In the genomic region with DNA sequence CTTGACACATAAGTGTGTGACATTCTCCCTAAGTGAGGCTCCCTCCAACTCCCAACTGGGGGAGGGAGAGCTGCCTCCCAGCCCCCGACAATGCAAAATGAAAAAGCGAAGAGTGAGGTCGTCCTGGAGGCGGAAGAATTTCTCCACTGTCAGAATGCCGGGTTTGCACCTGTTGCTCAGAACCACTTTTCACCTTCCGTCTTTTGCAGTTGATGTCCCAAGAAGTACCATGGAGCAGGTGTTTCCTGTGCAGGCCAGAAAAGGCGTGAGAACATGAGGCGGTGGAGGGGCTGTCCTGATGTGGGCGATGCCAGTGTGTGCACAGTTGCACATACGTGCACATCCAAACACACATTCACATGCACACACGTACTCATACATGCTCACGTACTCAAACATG, we compare ENCODE assay signal across 14 cellular contexts.
A peak's percentile ranks its signal among the peaks of the same experiment; 100 is the strongest.
DNase-seq lines count a peak whose midpoint lies in the region; ATAC-seq lines count a peak whose summit lies in the region.
"Had no signal": no experiment of that assay in that cellular context is flagged by ENCODE, and none has a peak within 500 bp of the region (broad histone marks: within the 10 kb centered on the region; RNA-seq: fewer than 3 reads in every experiment).

No MANE protein-coding gene starts in this region.

- intact Hi-C loops in posterior vena cava (cut with DNase I) = no loop called here

- H3K36me3 ChIP-seq in BLaER1 treated with 17β-estradiol and CSF1 and Interleukin-3, amounts not matched to agents 10 nM and 100 nM = no peaks in the 10 kb centered on the region

- peaks cover 0 to 8% (median 0%) of the 10 kb centered on the region in 11 experiments; a peak in 4 of 22 replicates for H3K9me3 ChIP-seq in BLaER1 treated with 17β-estradiol and CSF1 and Interleukin-3, amounts not matched to agents 10 nM and 100 nM (replicated peaks in 1 of 11)
- H3K9me3 ChIP-seq: Caco-2 had no signal

- H3K4me2 ChIP-seq in BLaER1 treated with 17β-estradiol and CSF1 and Interleukin-3, amounts not matched to agents 10 nM and 100 nM = peak overlapping the region; percentile 24 to 86 (median 65); a peak in 20 of 22 replicates

- H4K20me1 ChIP-seq in BLaER1 treated with 17β-estradiol and CSF1 and Interleukin-3, amounts not matched to agents 10 nM and 100 nM = no peaks in the 10 kb centered on the region; a peak in 1 of 22 replicates

- H3K27me3 ChIP-seq in BLaER1 treated with 17β-estradiol and CSF1 and Interleukin-3, amounts not matched to agents 10 nM and 100 nM = peaks cover 0 to 7% (median 0%) of the 10 kb centered on the region in 11 experiments; a peak in 2 of 22 replicates

- peak overlapping the region in 2 of 11 experiments; percentile 32 to 57; a peak in 3 of 22 replicates for H3K27ac ChIP-seq in BLaER1 treated with 17β-estradiol and CSF1 and Interleukin-3, amounts not matched to agents 10 nM and 100 nM
- H3K27ac ChIP-seq: C4-2B had no signal

- H3K4me1 ChIP-seq in BLaER1 treated with 17β-estradiol and CSF1 and Interleukin-3, amounts not matched to agents 10 nM and 100 nM = peaks cover 17 to 61% (median 40%) of the 10 kb centered on the region in 10 experiments
- H3K4me1 ChIP-seq: Caco-2 had no signal

- 0 out of 22 replicates have a peak overlapping the region, but pooled peaks of 1 of the 11 experiments have one; percentile 27 for H3K9ac ChIP-seq in BLaER1 treated with 17β-estradiol and CSF1 and Interleukin-3, amounts not matched to agents 10 nM and 100 nM

- ATAC-seq in GM18868 (IDR thresholded peaks at IDR 0.05; ENCODE audit: unreplicated experiment) = no peak
- ATAC-seq: HCT116, HepG2 had no signal

- DNase-seq in RPMI8226 (peak; percentile 23), posterior vena cava (ENCODE audit: low spot score) (peak; percentile 46), NCI-H345 treated with DMSO at 0.1 percent for 48 hours (lab: John Stamatoyannopoulos, UW; ENCODE audit: unreplicated experiment) (no peak), NCI-H187 treated with DMSO at 0.1 percent for 48 hours (lab: John Stamatoyannopoulos, UW) (no peak)
- DNase-seq: Caco-2; CD4-positive, alpha-beta T cell; GDM1; GOT3; H7 had no signal

- no peak overlapping the region for H3K4me3 ChIP-seq in BLaER1 treated with 17β-estradiol and CSF1 and Interleukin-3, amounts not matched to agents 10 nM and 100 nM

Comparison
In these comparisons a context has a peak if more than half of its experiments do, and no peak if none do; other contexts are left out.
1. DNase-seq: peak in RPMI8226 (single experiment) and posterior vena cava (single experiment); none in NCI-H345 treated with DMSO at 0.1 percent for 48 hours (single experiment) and NCI-H187 treated with DMSO at 0.1 percent for 48 hours (single experiment).